7 cellular contexts compared by ENCODE assay signal in genomic region chr7:124033093-124033806, GRCh38. TPM values are rescaled to one million over a fixed set of nuclear protein-coding genes. Genes with fewer than 3 reads are reported as not detected.
DNase-seq lines count a peak whose midpoint lies in the region; ATAC-seq and TF ChIP-seq lines count a peak whose summit lies in the region.

No MANE protein-coding gene starts in this region.

- ATAC-seq in GM19351 (IDR thresholded peaks at IDR 0.05; ENCODE audit: unreplicated experiment), result peak; percentile 40
- no peak for ATAC-seq in GM21576 (IDR thresholded peaks at IDR 0.05; ENCODE audit: unreplicated experiment)
- no peak for ATAC-seq in HG03342 (IDR thresholded peaks at IDR 0.05; ENCODE audit: unreplicated experiment)

- peaks cover 4% of the 10 kb centered on the region for H3K36me3 Mint-ChIP-seq in endothelial cell (ENCODE audit: low read depth, unreplicated experiment)

- H3K4me3 Mint-ChIP-seq in endothelial cell (ENCODE audit: unreplicated experiment), result peak overlapping the region; percentile 88

- peak; percentile 59 for DNase-seq in NCI-H1105 treated with DMSO at 0.1 percent for 48 hours (lab: John Stamatoyannopoulos, UW)
- peak; percentile 50 for DNase-seq in endothelial cell (ENCODE audit: low spot score)
- DNase-seq in ACHN, result no peak

- H3K27me3 Mint-ChIP-seq in endothelial cell (ENCODE audit: unreplicated experiment), result peaks cover 13% of the 10 kb centered on the region

- in situ Hi-C loops in ACHN (cut with HindIII; ENCODE audit: low pct_ligation_motif_present, low pct_unique_long_range_greater_than_20kb, low sequenced_read_pairs), result no loop called here

- H3K9me3 Mint-ChIP-seq in endothelial cell (ENCODE audit: unreplicated experiment), result no peaks in the 10 kb centered on the region

- no peaks in the 10 kb centered on the region for H3K36me3 ChIP-seq in mucosa of rectum (ENCODE audit: control insufficient read depth in 2 of 2, insufficient read depth in 2 of 2, low read length in 2 of 2)

- H3K9me3 ChIP-seq in mucosa of rectum (ENCODE audit: control insufficient read depth in 2 of 2, low read length in 2 of 2), result no peaks in the 10 kb centered on the region

- H3K4me1 Mint-ChIP-seq in endothelial cell (ENCODE audit: unreplicated experiment), result peaks cover 6% of the 10 kb centered on the region

- no peak overlapping the region for H3K9ac ChIP-seq in mucosa of rectum (ENCODE audit: low read depth in 1 of 2, low read length in 2 of 2)

- peaks cover 7 to 9% of the 10 kb centered on the region in 2 donors for H3K27me3 ChIP-seq in mucosa of rectum (ENCODE audit: control insufficient read depth in 2 of 2, insufficient read depth in 2 of 2, low read length in 2 of 2)

- H3K4me1 ChIP-seq in mucosa of rectum (ENCODE audit: control insufficient read depth in 2 of 2, insufficient read depth in 2 of 2, low read length in 2 of 2), result peaks cover 14 to 15% of the 10 kb centered on the region in 2 donors

- no peak overlapping the region for H3K27ac Mint-ChIP-seq in endothelial cell (ENCODE audit: unreplicated experiment)

- no peak for TF ChIP-seq CTCF in endothelial cell (IDR thresholded peaks at IDR 0.05; ENCODE audit: unreplicated experiment)

- no peak overlapping the region for H3K27ac ChIP-seq in mucosa of rectum (ENCODE audit: low read depth in 2 of 2, low read length in 2 of 2)

- peak overlapping the region; percentile 25 to 65 for H3K4me3 ChIP-seq in mucosa of rectum (ENCODE audit: low read length in 2 of 2)

RNA-seq across cellular contexts. Expression of gene TMEM229A, which starts 0.4 kb away (rescaled TPM):
- 0.26 TPM for total RNA-seq in endothelial cell (ENCODE audit: unreplicated experiment)
